ENCODE assay signal across 12 cellular contexts in genomic region chr1:26220199-26220912, GRCh38.
"Had no signal": no experiment of that assay in that cellular context is flagged by ENCODE, and none has a peak within 500 bp of the region (broad histone marks: within the 10 kb centered on the region; RNA-seq: fewer than 3 reads in every experiment).

No MANE protein-coding gene starts in this region.

- DNase-seq: activated CD4-positive, alpha-beta T cell treated with anti-CD3 and anti-CD28 coated beads, Interleukin-2, amount 50 U/mL, for 1 hour; activated CD4-positive, CD25-positive, alpha-beta regulatory T cell; activated naive CD4-positive, alpha-beta T cell treated with anti-CD3 and anti-CD28 coated beads, Interleukin-2, amount 10 ng/mL, durations not matched to agents 7 days and 5 days; activated T-cell treated with anti-CD3 and anti-CD28 coated beads for 4 hours; caudate nucleus; cortex of kidney; effector CD8-positive, alpha-beta T cell; left ventricle myocardium superior; stimulated activated CD4-positive, alpha-beta T cell treated with anti-CD3 and anti-CD28 coated beads, Interleukin-4, amount 100 ng/mL, for 4 hours; stimulated activated naive CD8-positive, alpha-beta T cell treated with anti-CD3 and anti-CD28 coated beads, Interleukin-15, amount 100 ng/mL, for 72 hours had no signal

- FAIRE-seq: keratinocyte, TTC549 had no signal
